In the genomic region with DNA sequence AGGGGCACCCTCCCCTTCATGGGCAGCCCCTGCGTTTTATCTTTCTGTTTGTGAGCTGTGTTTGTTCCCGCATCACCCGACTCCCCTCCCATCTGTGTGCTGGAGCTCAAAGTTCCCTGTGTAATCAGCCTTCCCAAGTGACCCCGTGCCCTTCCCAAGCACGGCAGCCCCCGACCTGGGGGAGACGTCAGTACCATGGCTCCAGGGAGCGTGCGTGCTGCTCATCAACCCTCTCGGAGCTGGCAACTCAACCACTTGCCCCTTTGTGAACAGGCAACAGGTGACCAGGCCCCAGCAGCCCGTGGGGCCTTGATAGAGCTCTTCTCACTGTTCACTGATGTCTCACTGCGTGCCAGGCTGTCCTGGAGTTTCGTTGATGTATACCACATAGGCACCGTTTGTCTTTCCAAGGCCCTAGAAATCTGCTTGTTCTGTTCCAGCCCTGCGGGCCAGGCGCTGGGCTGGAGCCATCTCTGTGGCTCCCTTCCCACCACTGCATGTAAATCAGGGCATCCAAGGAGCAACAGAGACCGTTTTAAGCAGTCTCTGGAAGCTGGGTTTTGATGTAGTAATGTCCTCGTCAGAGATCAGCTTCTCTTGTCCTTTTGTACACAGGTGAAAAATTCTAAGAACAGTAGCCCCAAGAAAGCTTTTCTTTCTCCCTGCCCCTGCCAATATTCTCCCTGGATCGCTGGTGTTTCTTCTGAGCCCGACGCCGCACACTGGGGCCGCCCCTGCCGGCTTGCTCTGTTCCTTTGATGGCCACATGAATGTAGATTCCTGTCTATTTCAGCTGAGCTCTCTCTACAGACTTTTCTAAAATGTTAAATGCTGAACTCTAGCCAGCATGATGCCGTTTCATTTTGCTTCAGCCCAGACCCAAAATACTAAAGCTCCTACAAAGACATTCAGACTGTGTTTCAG, we compare ENCODE assay signal across 12 cellular contexts.
A peak's percentile ranks its signal among the peaks of the same experiment; 100 is the strongest.
DNase-seq lines count a peak whose midpoint lies in the region; ATAC-seq, FAIRE-seq and TF ChIP-seq lines count a peak whose summit lies in the region.
"Had no signal": no experiment of that assay in that cellular context is flagged by ENCODE, and none has a peak within 500 bp of the region (broad histone marks: within the 10 kb centered on the region; RNA-seq: fewer than 3 reads in every experiment).

No MANE protein-coding gene starts in this region.

- H3K36me3 ChIP-seq in GM23338 (ENCODE audit: insufficient read depth) (no peaks in the 10 kb centered on the region), mammary epithelial cell (ENCODE audit: insufficient read depth, low read length) (no peaks in the 10 kb centered on the region), HepG2 (replicated peaks in 1 of 2; ENCODE audit: control insufficient read depth in 1 of 2, insufficient read depth in 2 of 2, low read length in 2 of 2) (no peaks in the 10 kb centered on the region)

- H3K9me2 ChIP-seq in GM23338 (ENCODE audit: insufficient read depth), result no peaks in the 10 kb centered on the region

- H3K27me3 ChIP-seq in GM23338 (ENCODE audit: insufficient read depth) (no peaks in the 10 kb centered on the region), mammary epithelial cell (ENCODE audit: insufficient read depth, low read length) (no peaks in the 10 kb centered on the region), HepG2 (ENCODE audit: control insufficient read depth in 1 of 2, insufficient read depth in 2 of 2, low read length in 2 of 2) (peaks cover 2 to 13% of the 10 kb centered on the region in 2 experiments)

- H3K79me2 ChIP-seq in GM23338 (replicated peaks; ENCODE audit: insufficient read depth), result no peaks in the 10 kb centered on the region
- H3K79me2 ChIP-seq in mammary epithelial cell (ENCODE audit: insufficient read depth, low read length), result no peaks in the 10 kb centered on the region
- no peaks in the 10 kb centered on the region for H3K79me2 ChIP-seq in HepG2 (ENCODE audit: insufficient read depth, low read length)

- CTCF ChIA-PET in mammary epithelial cell (lab: Charles Lee; ENCODE audit: low non-redundant PET), result no interaction called here
- CTCF ChIA-PET in HepG2 (lab: Yijun Ruan, JAX; ENCODE audit: low intra/inter-chr PET ratio, low total read pairs), result no interaction called here

- H2AFZ ChIP-seq in GM23338 (peak overlapping the region; percentile 87), mammary epithelial cell (ENCODE audit: low read depth, low read length) (peak overlapping the region; percentile 85), HepG2 (ENCODE audit: low read length) (peak overlapping the region; percentile 79)

- H3K4me3 Mint-ChIP-seq in GM23338, result no peak overlapping the region
- H3K4me3 Mint-ChIP-seq: activated naive CD8-positive, alpha-beta T cell treated with anti-CD3 and anti-CD28 coated beads, Interleukin-2, amount 50 U/mL, for 24 hours; CD4-positive, alpha-beta T cell had no signal

- POLR2A ChIA-PET in HepG2 (lab: Yijun Ruan, JAX), result interaction anchor here (0.8 kb wide), 1 partner anchor 107 kb away, joined by 3 read pairs; a partner anchor contains a TSS

- no peaks in the 10 kb centered on the region for H3K4me1 ChIP-seq in GM23338 (ENCODE audit: insufficient read depth)
- H3K4me1 ChIP-seq in mammary epithelial cell (ENCODE audit: insufficient read depth, low read length), result peaks cover 5% of the 10 kb centered on the region
- peaks cover 42% of the 10 kb centered on the region for H3K4me1 ChIP-seq in HepG2 (ENCODE audit: insufficient read depth, low read length)

- ATAC-seq in GM23338 (peak; percentile 76), HepG2 (peak; percentile 88)
- ATAC-seq: activated naive CD8-positive, alpha-beta T cell treated with anti-CD3 and anti-CD28 coated beads, Interleukin-2, amount 50 U/mL, for 24 hours had no signal

- H3K4me1 Mint-ChIP-seq in GM23338, result peaks cover 14% of the 10 kb centered on the region
- H3K4me1 Mint-ChIP-seq: activated naive CD8-positive, alpha-beta T cell treated with anti-CD3 and anti-CD28 coated beads, Interleukin-2, amount 50 U/mL, for 24 hours had no signal

- no peaks in the 10 kb centered on the region for H3K36me3 Mint-ChIP-seq in GM23338 (ENCODE audit: low read depth)

- peak; percentile 11 for DNase-seq in GM23338 (ENCODE audit: low spot score)
- no peak for DNase-seq in mammary epithelial cell
- peak; percentile 72 for DNase-seq in HepG2 (ENCODE audit: low spot score)
- no peak for DNase-seq in skeletal muscle cell (ENCODE audit: low read depth)
- no peak for DNase-seq in H4 (ENCODE audit: low spot score)
- no peak for DNase-seq in stimulated activated CD4-positive, alpha-beta T cell treated with anti-CD3 and anti-CD28 coated beads, Interleukin-4, amount 100 ng/mL, for 4 hours
- no peak for DNase-seq in activated CD4-positive, CD25-positive, alpha-beta regulatory T cell (lab: John Stamatoyannopoulos, UW)
- DNase-seq in NCI-H524 treated with DMSO at 0.1 percent for 48 hours (lab: John Stamatoyannopoulos, UW), result no peak
- DNase-seq: activated naive CD8-positive, alpha-beta T cell treated with anti-CD3 and anti-CD28 coated beads, Interleukin-2, amount 50 U/mL, for 24 hours; CD4-positive, alpha-beta T cell; NCI-H1694 had no signal

- H3K27ac ChIP-seq in GM23338 (ENCODE audit: low read depth), result no peak overlapping the region
- no peak overlapping the region for H3K27ac ChIP-seq in mammary epithelial cell (ENCODE audit: insufficient read depth, low read depth, low read length)
- peak overlapping the region; percentile 62 for H3K27ac ChIP-seq in HepG2 (ENCODE audit: extremely low read length, insufficient read depth, low read length)

- TF ChIP-seq POLR2A in HepG2 (IDR thresholded peaks at IDR 0.05; ENCODE audit: insufficient read depth in 1 of 2, low read depth in 2 of 2, low read length in 2 of 2), result no peak; a peak in 1 of 4 replicates

- no peak overlapping the region for H3K4me3 ChIP-seq in GM23338
- peak overlapping the region in 2 of 3 experiments; percentile 8 to 22 for H3K4me3 ChIP-seq in mammary epithelial cell (replicated peaks in 1 of 3; ENCODE audit: insufficient read depth in 1 of 3, low read depth in 2 of 3, low read length in 3 of 3)
- peak overlapping the region; percentile 40 to 71 (median 42) for H3K4me3 ChIP-seq in HepG2 (replicated peaks in 1 of 3; ENCODE audit: insufficient read depth in 1 of 3, low read depth in 2 of 3, low read length in 3 of 3)
- H3K4me3 ChIP-seq in skeletal muscle cell (ENCODE audit: low read depth, low read length), result peak overlapping the region; percentile 11

- H3K4me2 ChIP-seq in GM23338 (no peak overlapping the region), mammary epithelial cell (ENCODE audit: insufficient read depth, low read depth, low read length) (peak overlapping the region; percentile 79), HepG2 (ENCODE audit: low read depth, low read length) (peak overlapping the region; percentile 96)

- 42% methylated on average over 22 of the region's 25 CpGs for WGBS in mammary epithelial cell (ENCODE audit: low coverage, missing lambda C conversion rate)
- 2% methylated on average over 20 of the region's 25 CpGs for WGBS in HepG2 (ENCODE audit: low lambda C conversion rate)

- H3K9ac ChIP-seq in mammary epithelial cell (ENCODE audit: insufficient read depth, low read length), result no peak overlapping the region
- H3K9ac ChIP-seq in HepG2 (ENCODE audit: insufficient read depth, low read depth, low read length), result peak overlapping the region; percentile 35; the same call in 1 of the 2 replicates

- H3K27ac Mint-ChIP-seq in GM23338, result no peak overlapping the region; the same call in 1 of the 2 replicates
- H3K27ac Mint-ChIP-seq: activated naive CD8-positive, alpha-beta T cell treated with anti-CD3 and anti-CD28 coated beads, Interleukin-2, amount 50 U/mL, for 24 hours; CD4-positive, alpha-beta T cell had no signal

- dilution Hi-C loops in mammary epithelial cell (cut with HindIII; ENCODE audit: low sequenced_read_pairs), result no loop called here

- no peaks in the 10 kb centered on the region for H3K9me3 Mint-ChIP-seq in GM23338
- H3K9me3 Mint-ChIP-seq: activated naive CD8-positive, alpha-beta T cell treated with anti-CD3 and anti-CD28 coated beads, Interleukin-2, amount 50 U/mL, for 24 hours; CD4-positive, alpha-beta T cell had no signal

- TF ChIP-seq CTCF in GM23338 (conservative IDR thresholded peaks at IDR 0.05; ENCODE audit: low read depth in 2 of 2) (no peak), mammary epithelial cell (conservative IDR thresholded peaks at IDR 0.05 in 1 of 2, IDR thresholded peaks at IDR 0.05 in 1 of 2; ENCODE audit: extremely low read depth in 1 of 2, insufficient read depth in 1 of 2, low read depth in 1 of 2, low read length in 2 of 2) (no peak), HepG2 (CRISPR knock-in tag; IDR thresholded peaks at IDR 0.05) (peak; percentile 22; the same call in 1 of the 2 replicates)

- H3K9me3 ChIP-seq in mammary epithelial cell (replicated peaks; ENCODE audit: insufficient read depth, low read length) (no peaks in the 10 kb centered on the region), HepG2 (ENCODE audit: low read length) (no peaks in the 10 kb centered on the region)

- intact Hi-C loops in mammary epithelial cell (cut with micrococcal nuclease), result no loop called here
- intact Hi-C loops in HepG2 (cut with micrococcal nuclease; ENCODE audit: unreplicated experiment), result loop anchor here (2.0 kb wide), 1 partner anchor 107 kb away; a partner anchor contains a TSS

- 0 out of 4 replicates have a peak, but pooled peaks of 1 of the 2 experiments have one; percentile 29 for TF ChIP-seq EP300 in HepG2 (IDR thresholded peaks at IDR 0.05; ENCODE audit: low read depth in 2 of 2, low read length in 2 of 2)
- no peak for TF ChIP-seq EP300 in HepG2 (CRISPR knock-in tag; IDR thresholded peaks at IDR 0.05; ENCODE audit: borderline replicate concordance)

- in situ Hi-C loops in mammary epithelial cell (cut with MboI; ENCODE audit: low sequenced_read_pairs in 2 of 2) (no loop called here), HepG2 (cut with HindIII; ENCODE audit: extremely low pct_ligation_motif_present, low pct_unique_long_range_greater_than_20kb) (loop anchor here (10.0 kb wide), 1 partner anchor 195 kb away; no protein-coding TSS in a partner anchor)

- H4K20me1 ChIP-seq in GM23338 (replicated peaks; ENCODE audit: insufficient read depth) (no peaks in the 10 kb centered on the region), mammary epithelial cell (ENCODE audit: insufficient read depth, low read length) (no peaks in the 10 kb centered on the region), HepG2 (ENCODE audit: insufficient read depth, low read length) (no peaks in the 10 kb centered on the region)

- peaks cover 6% of the 10 kb centered on the region for H3K27me3 Mint-ChIP-seq in GM23338 (ENCODE audit: insufficient read depth, low read depth, poor library complexity)
- H3K27me3 Mint-ChIP-seq: activated naive CD8-positive, alpha-beta T cell treated with anti-CD3 and anti-CD28 coated beads, Interleukin-2, amount 50 U/mL, for 24 hours; CD4-positive, alpha-beta T cell had no signal

- peak; percentile 61 for FAIRE-seq in HepG2 (lab: Jason Lieb, UNC)
- FAIRE-seq: RCC 7860 had no signal

- no TSS peak for BruUV-seq in mammary epithelial cell (replicated peaks; lab: Mats Ljungman, UMichigan)
- BruUV-seq in HepG2 (replicated peaks; lab: Mats Ljungman, UMichigan), result no TSS peak

- TF ChIP-seq RAD21 in HepG2 (CRISPR knock-in tag; IDR thresholded peaks at IDR 0.05), result no peak

- no peaks in the 10 kb centered on the region for H3F3A ChIP-seq in GM23338 (replicated peaks; ENCODE audit: low read depth)

TF ChIP-seq in GM23338, 12 proteins besides CTCF, POLR2A, EP300 and RAD21 (continues in another document):
- TF ChIP-seq STAT1 (IDR thresholded peaks at IDR 0.05; ENCODE audit: unreplicated experiment), result no peak

TF ChIP-seq in HepG2, 621 proteins besides CTCF, POLR2A, EP300 and RAD21 (continues in another document):
- TF ChIP-seq MED13 (CRISPR knock-in tag; IDR thresholded peaks at IDR 0.05), result no peak

Comparison
In these comparisons a context has a peak if more than half of its experiments do, and no peak if none do; other contexts are left out.
1. DNase-seq: peak in GM23338 (single experiment) and HepG2 (single experiment); none in mammary epithelial cell (single experiment), skeletal muscle cell (single experiment), H4 (single experiment), stimulated activated CD4-positive, alpha-beta T cell treated with anti-CD3 and anti-CD28 coated beads, Interleukin-4, amount 100 ng/mL, for 4 hours (0 of 2), activated CD4-positive, CD25-positive, alpha-beta regulatory T cell (0 of 4) and NCI-H524 treated with DMSO at 0.1 percent for 48 hours (single experiment).
2. Peak in every context shown above with its lines, with median percentiles within 50 percentile points of each other: H2AFZ ChIP-seq.